ENCODE assay signal across 20 cellular contexts in the genomic region with DNA sequence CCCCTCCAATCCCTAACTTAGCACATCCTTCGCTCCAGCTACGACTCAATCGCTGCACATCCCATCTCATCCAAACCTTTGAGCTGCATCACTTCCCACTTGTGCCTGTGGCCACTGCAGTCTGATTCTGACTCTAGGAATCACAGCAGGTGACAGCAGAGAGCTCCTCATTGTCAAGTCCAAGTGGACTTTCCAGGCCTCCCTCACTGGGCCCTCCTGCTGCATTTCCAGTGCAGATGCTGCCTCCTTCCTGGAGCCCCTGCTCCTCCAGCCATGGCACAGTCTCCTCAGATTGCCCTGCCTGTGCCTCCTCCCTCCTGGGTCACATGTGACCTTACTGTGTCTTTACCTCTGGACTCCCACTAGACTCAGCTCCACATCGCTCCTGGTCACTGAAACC.
DNase-seq lines count a peak whose midpoint lies in the region; ATAC-seq and TF ChIP-seq lines count a peak whose summit lies in the region.
"Had no signal": no experiment of that assay in that cellular context is flagged by ENCODE, and none has a peak within 500 bp of the region (broad histone marks: within the 10 kb centered on the region; RNA-seq: fewer than 3 reads in every experiment).

No MANE protein-coding gene starts in this region.

- no peak for DNase-seq in Caco-2
- no peak for DNase-seq in glutamatergic neuron
- no peak for DNase-seq in neuronal stem cell (ENCODE audit: low spot score)
- DNase-seq in HuH-7 (ENCODE audit: low spot score), result no peak
- no peak for DNase-seq in SJCRH30
- DNase-seq in LoVo (ENCODE audit: low spot score), result no peak
- DNase-seq: BE2C; CD4-positive, CD25-positive, alpha-beta regulatory T cell; EL; NCI-H1417 treated with DMSO at 0.1 percent for 48 hours; NCI-H187 treated with DMSO at 0.1 percent for 48 hours; NCI-H226; NCI-H524; NCI-H82; OCI-M1; Right ventricle myocardium superior had no signal

- H3K4me2 ChIP-seq in neuronal stem cell (ENCODE audit: insufficient read depth, low read length, poor library complexity, severe bottlenecking), result no peak overlapping the region

- H3K9ac ChIP-seq in neuronal stem cell (ENCODE audit: low read depth, low read length, poor library complexity), result no peak overlapping the region

- H3K4ac ChIP-seq in neuronal stem cell (ENCODE audit: low read length), result no peak overlapping the region

- intact Hi-C loops in Caco-2 (cut with micrococcal nuclease; ENCODE audit: unreplicated experiment), result loop anchor here (2.0 kb wide), 1 partner anchor 19 kb away; no protein-coding TSS in a partner anchor

- H2AK5ac ChIP-seq in neuronal stem cell (ENCODE audit: low read depth, low read length), result no peak overlapping the region

- H3K27ac ChIP-seq in neuronal stem cell (replicated peaks; ENCODE audit: low read length), result no peak overlapping the region
- H3K27ac ChIP-seq in SJCRH30, result no peak overlapping the region
- H3K27ac ChIP-seq: HL-60, SK-N-MC had no signal

- H3K4me1 Mint-ChIP-seq in Caco-2 (ENCODE audit: low read depth, unreplicated experiment) (no peaks in the 10 kb centered on the region), IgD-negative memory B cell (peaks cover 15 to 26% (median 16%) of the 10 kb centered on the region in 3 donors), glutamatergic neuron (ENCODE audit: low read depth, unreplicated experiment) (no peaks in the 10 kb centered on the region)

- H3K9me3 ChIP-seq in Caco-2, result no peaks in the 10 kb centered on the region
- H3K9me3 ChIP-seq in neuronal stem cell (replicated peaks in 1 of 2; ENCODE audit: control insufficient read depth in 2 of 2, insufficient read depth in 1 of 2, low read depth in 1 of 2, low read length in 2 of 2), result peaks cover 0 to 2% of the 10 kb centered on the region in 2 donors
- H3K9me3 ChIP-seq in SJCRH30 (replicated peaks), result no peaks in the 10 kb centered on the region
- H3K9me3 ChIP-seq: BE2C had no signal

- no peak overlapping the region for H2BK15ac ChIP-seq in neuronal stem cell (ENCODE audit: low read length)

- no peak overlapping the region for H4K8ac ChIP-seq in neuronal stem cell (ENCODE audit: low read depth, low read length)

- no peak overlapping the region for H2BK5ac ChIP-seq in neuronal stem cell (ENCODE audit: low read length)

- WGBS in neuronal stem cell (ENCODE audit: extremely low coverage in 2 of 2, insufficient read length in 2 of 2, insufficient replicate concordance in 1 of 2), 2 donors, result no CpG with 5 or more reads among the region's 4 CpGs

- no peak overlapping the region for H2BK120ac ChIP-seq in neuronal stem cell (ENCODE audit: low read depth, low read length)

- peak overlapping the region; percentile 14 for H3K23ac ChIP-seq in neuronal stem cell (ENCODE audit: low read depth, low read length, poor library complexity)

- H3K18ac ChIP-seq in neuronal stem cell (ENCODE audit: low read length), result no peak overlapping the region

- BruUV-seq in Caco-2 (replicated peaks; lab: Mats Ljungman, UMichigan), result no TSS peak

- H3K27me3 ChIP-seq in Caco-2 (replicated peaks; ENCODE audit: control insufficient read depth, insufficient read depth, low read length), result no peaks in the 10 kb centered on the region
- no peaks in the 10 kb centered on the region for H3K27me3 ChIP-seq in neuronal stem cell (ENCODE audit: control insufficient read depth in 3 of 3, insufficient read depth in 3 of 3, low read depth in 1 of 3, low read length in 3 of 3)
- H3K27me3 ChIP-seq in SJCRH30, result no peaks in the 10 kb centered on the region
- H3K27me3 ChIP-seq: BE2C had no signal

- ATAC-seq in HG02973 (IDR thresholded peaks at IDR 0.05; ENCODE audit: unreplicated experiment), result no peak

- no peaks in the 10 kb centered on the region for H3K4me1 ChIP-seq in Caco-2
- no peaks in the 10 kb centered on the region for H3K4me1 ChIP-seq in neuronal stem cell (ENCODE audit: control insufficient read depth in 2 of 2, insufficient read depth in 1 of 2, low read depth in 1 of 2, low read length in 2 of 2)
- H3K4me1 ChIP-seq in SJCRH30, result no peaks in the 10 kb centered on the region
- H3K4me1 ChIP-seq: BE2C had no signal

- CTCF ChIA-PET in Caco-2 (lab: Charles Lee), result no interaction called here

- H3K36me3 ChIP-seq in Caco-2 (ENCODE audit: control insufficient read depth, insufficient read depth, low read length) (no peaks in the 10 kb centered on the region; the same call in 1 of the 2 replicates), neuronal stem cell (replicated peaks in 1 of 2; ENCODE audit: control insufficient read depth in 2 of 2, insufficient read depth in 2 of 2, low read length in 2 of 2) (peaks cover 4 to 15% of the 10 kb centered on the region in 2 donors), SJCRH30 (no peaks in the 10 kb centered on the region)
- H3K36me3 ChIP-seq: BE2C had no signal

- H2AFZ ChIP-seq in neuronal stem cell (ENCODE audit: low read length), result no peak overlapping the region

- H2BK12ac ChIP-seq in neuronal stem cell (ENCODE audit: low read length), result no peak overlapping the region

- H3K9me3 Mint-ChIP-seq in Caco-2 (ENCODE audit: unreplicated experiment), result no peaks in the 10 kb centered on the region
- no peaks in the 10 kb centered on the region for H3K9me3 Mint-ChIP-seq in IgD-negative memory B cell
- H3K9me3 Mint-ChIP-seq in glutamatergic neuron (ENCODE audit: unreplicated experiment), result peaks cover 1% of the 10 kb centered on the region
- H3K9me3 Mint-ChIP-seq: CD4-positive, CD25-positive, alpha-beta regulatory T cell had no signal

- no peak overlapping the region for H4K91ac ChIP-seq in neuronal stem cell (ENCODE audit: low read depth, low read length, poor library complexity)

- H3K79me1 ChIP-seq in neuronal stem cell (ENCODE audit: low read depth, low read length), result no peaks in the 10 kb centered on the region

- H3K4me3 Mint-ChIP-seq in Caco-2 (ENCODE audit: unreplicated experiment) (no peak overlapping the region), IgD-negative memory B cell (peak overlapping the region in 1 of 4 donors; percentile 6), glutamatergic neuron (ENCODE audit: unreplicated experiment) (peak overlapping the region; percentile 36)
- H3K4me3 Mint-ChIP-seq: CD4-positive, CD25-positive, alpha-beta regulatory T cell had no signal

- H3K4me3 ChIP-seq in Caco-2 (ENCODE audit: low read depth, low read length), result no peak overlapping the region
- no peak overlapping the region for H3K4me3 ChIP-seq in neuronal stem cell (ENCODE audit: low read length in 2 of 2)
- no peak overlapping the region for H3K4me3 ChIP-seq in SJCRH30
- H3K4me3 ChIP-seq: SK-N-MC had no signal

- H3K36me3 Mint-ChIP-seq in Caco-2 (ENCODE audit: insufficient read depth, unreplicated experiment) (peaks cover 22% of the 10 kb centered on the region), IgD-negative memory B cell (peaks cover 4% of the 10 kb centered on the region), glutamatergic neuron (ENCODE audit: unreplicated experiment) (peaks cover 5% of the 10 kb centered on the region)

- POLR2A ChIA-PET in Caco-2 (lab: Charles Lee), result no interaction called here

- H3K27me3 Mint-ChIP-seq in Caco-2 (ENCODE audit: insufficient read depth, unreplicated experiment) (peaks cover 8% of the 10 kb centered on the region), IgD-negative memory B cell (no peaks in the 10 kb centered on the region), glutamatergic neuron (ENCODE audit: unreplicated experiment) (peaks cover 2% of the 10 kb centered on the region)

- no peak overlapping the region for H3K14ac ChIP-seq in neuronal stem cell (ENCODE audit: low read length)

- H3K27ac Mint-ChIP-seq in Caco-2 (ENCODE audit: unreplicated experiment) (peak overlapping the region; percentile 9), IgD-negative memory B cell (peak overlapping the region; percentile 49 to 95 (median 64)), glutamatergic neuron (ENCODE audit: unreplicated experiment) (no peak overlapping the region)
- H3K27ac Mint-ChIP-seq: CD4-positive, CD25-positive, alpha-beta regulatory T cell had no signal

- TF ChIP-seq CTCF in Caco-2 (IDR thresholded peaks at IDR 0.05; ENCODE audit: insufficient read depth in 1 of 2, low read depth in 1 of 2, low read length in 1 of 2, severe bottlenecking in 1 of 2, unreplicated experiment in 1 of 2) (no peak), glutamatergic neuron (IDR thresholded peaks at IDR 0.05; ENCODE audit: partially characterized antibody, unreplicated experiment) (no peak)
